In the genomic region with DNA sequence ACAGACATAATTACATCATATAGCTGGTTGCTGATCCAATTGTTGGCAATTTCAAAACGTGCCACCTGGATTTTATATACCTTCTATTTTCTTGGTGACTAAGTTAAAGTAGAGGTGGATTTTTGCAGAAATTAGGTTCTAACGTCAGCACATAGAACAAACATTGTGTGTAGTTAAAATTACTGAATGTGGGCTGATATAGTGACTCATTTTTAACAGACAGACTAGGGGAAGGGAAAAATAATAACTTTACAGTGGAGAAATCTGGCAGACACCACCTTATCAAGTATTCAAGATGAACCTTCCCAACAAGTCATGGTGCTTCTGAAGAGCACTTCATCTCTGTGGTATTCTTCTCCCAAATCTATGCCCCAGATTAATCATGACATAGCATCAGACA, we compare ENCODE assay signal across 32 cellular contexts.
"Had no signal": no experiment of that assay in that cellular context is flagged by ENCODE, and none has a peak within 500 bp of the region (broad histone marks: within the 10 kb centered on the region; RNA-seq: fewer than 3 reads in every experiment).

No MANE protein-coding gene starts in this region.

- H3K27ac Mint-ChIP-seq: activated B cell treated with CpG ODN at 0.5 μM for 24 hours; activated CD4-positive, alpha-beta memory T cell treated with anti-CD3 and anti-CD28 coated beads for 36 hours; activated naive CD4-positive, alpha-beta T cell treated with anti-CD3 and anti-CD28 coated beads for 36 hours; activated naive CD8-positive, alpha-beta T cell; activated naive CD8-positive, alpha-beta T cell treated with anti-CD3 and anti-CD28 coated beads, Interleukin-2, amount 50 U/mL, for 24 hours; activated T-helper 1 cell treated with anti-CD3 and anti-CD28 coated beads, Interleukin-12 subunit alpha, Interleukin-12 subunit beta, Interleukin-2, Interleukin-4 antibody, amounts not matched to agents 30 ng/mL and 10 ng/mL and 1 ng/mL, durations not matched to agents 14 hours and 24 hours and 36 hours had no signal

- H3K9me3 Mint-ChIP-seq: activated CD4-positive, alpha-beta memory T cell treated with anti-CD3 and anti-CD28 coated beads for 36 hours; activated T-cell treated with anti-CD3 and anti-CD28 coated beads, Interleukin-2, amount 50 U/mL, for 4 hours; activated T-helper 1 cell treated with anti-CD3 and anti-CD28 coated beads, Interleukin-12 subunit alpha, Interleukin-12 subunit beta, Interleukin-2, Interleukin-4 antibody, amounts not matched to agents 30 ng/mL and 10 ng/mL and 1 ng/mL, durations not matched to agents 14 hours and 24 hours and 36 hours had no signal

- DNase-seq: activated B cell treated with CpG ODN at 0.5 μM for 24 hours; activated CD4-positive, alpha-beta memory T cell treated with anti-CD3 and anti-CD28 coated beads for 36 hours; activated CD4-positive, alpha-beta T cell treated with anti-CD3 and anti-CD28 coated beads for 4 hours; activated CD4-positive, alpha-beta T cell treated with anti-CD3 and anti-CD28 coated beads, Interleukin-2, amount 50 U/mL, for 1 hour; activated CD4-positive, CD25-positive, alpha-beta regulatory T cell treated with anti-CD3 and anti-CD28 coated beads, Interleukin-2, amount 50 U/mL, for 72 hours; activated CD8-positive, alpha-beta memory T cell treated with anti-CD3 and anti-CD28 coated beads, Interleukin-2, amount 50 U/mL, for 4 hours; activated gamma-delta T cell treated with Interleukin-2 at 50 U/mL for 16 hours; activated naive CD4-positive, alpha-beta T cell treated with anti-CD3 and anti-CD28 coated beads for 36 hours; activated naive CD8-positive, alpha-beta T cell treated with anti-CD3 and anti-CD28 coated beads, Interleukin-2, amount 50 U/mL, for 24 hours; activated T-cell treated with anti-CD3 and anti-CD28 coated beads for 4 hours; activated T-cell treated with anti-CD3 and anti-CD28 coated beads, Interleukin-2, amount 50 U/mL, for 4 hours; anterior cingulate cortex; brain microvascular endothelial cell; NCI-H1105; NCI-H1417 treated with DMSO at 0.1 percent for 48 hours; NCI-H1694; NCI-H1930; NCI-H345; NCI-H524 treated with DMSO at 0.1 percent for 48 hours; PC-9; Right ventricle myocardium superior; SW 1271; T-helper 1 cell; T-helper 2 cell; T-helper 9 cell had no signal

- H3K4me2 ChIP-seq: KMS-11, PC-9 had no signal

- H3K4me3 ChIP-seq: cardiac muscle cell, PC-9 had no signal

- ATAC-seq: activated naive CD8-positive, alpha-beta T cell treated with anti-CD3 and anti-CD28 coated beads, Interleukin-2, amount 50 U/mL, for 24 hours; activated T-cell treated with anti-CD3 and anti-CD28 coated beads, Interleukin-2, amount 50 U/mL, for 4 hours had no signal

- H3K36me3 Mint-ChIP-seq: activated CD4-positive, alpha-beta memory T cell treated with anti-CD3 and anti-CD28 coated beads for 36 hours; activated naive CD8-positive, alpha-beta T cell had no signal

- FAIRE-seq: RCC 7860 had no signal

- H3K27ac ChIP-seq: brain microvascular endothelial cell, cardiac muscle cell, KMS-11, PC-9, RWPE1, VCaP had no signal
